Comparison of ENCODE assay signal across 8 cellular contexts in the genomic region with DNA sequence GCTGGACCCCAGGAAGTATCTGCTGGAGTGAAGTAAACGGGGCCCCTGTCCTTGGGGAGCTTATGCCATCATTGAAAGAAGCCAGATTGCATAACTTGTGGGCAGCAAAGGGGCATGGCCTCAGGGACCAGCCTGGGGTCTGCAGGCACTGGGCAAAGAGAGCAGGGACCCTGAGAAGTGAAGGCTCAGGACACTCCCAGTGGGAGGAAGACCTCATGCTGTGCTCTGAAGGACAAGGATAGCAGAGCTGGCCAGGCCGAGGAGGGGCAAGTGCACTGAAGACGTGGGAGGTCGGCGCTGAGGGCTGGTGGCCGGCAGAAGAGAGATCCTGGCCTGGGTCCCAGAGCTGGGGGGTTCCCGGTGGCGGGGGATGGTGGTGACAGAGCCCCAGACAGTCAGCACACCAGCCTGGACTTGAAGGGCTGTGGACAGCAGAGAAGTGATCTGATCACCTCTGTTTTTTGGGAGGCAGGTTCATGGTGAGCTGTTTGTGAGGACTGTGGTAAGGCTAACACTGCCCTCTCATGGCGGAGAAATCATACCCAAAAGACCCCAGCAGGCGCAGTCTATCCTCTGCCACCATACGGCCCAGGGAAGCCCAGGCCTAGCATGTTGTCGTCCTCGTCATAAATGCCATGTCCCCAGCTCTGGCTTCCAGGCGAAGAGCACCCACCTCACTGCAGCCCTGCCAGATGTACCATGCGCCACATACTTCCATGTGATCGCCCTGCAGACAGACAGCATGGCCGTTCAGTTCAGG. TPM values are rescaled to one million over a fixed set of nuclear protein-coding genes. Genes with fewer than 3 reads are reported as not detected.
DNase-seq lines count a peak whose midpoint lies in the region; ATAC-seq and TF ChIP-seq lines count a peak whose summit lies in the region.

No MANE protein-coding gene starts in this region.

- BruUV-seq in Panc1 (replicated peaks; lab: Mats Ljungman, UMichigan): no TSS peak

- no peak overlapping the region; the same call in 2 of the 3 replicates for H3K4me3 Mint-ChIP-seq in GM23338

- H3K4me3 ChIP-seq in GM23338 (no peak overlapping the region), Panc1 (ENCODE audit: low read depth in 2 of 2, low read length in 2 of 2) (no peak overlapping the region), fibroblast of lung (replicated peaks in 1 of 4; ENCODE audit: control extremely low read depth in 1 of 4, insufficient read depth in 1 of 4, low read depth in 3 of 4, low read length in 4 of 4) (no peak overlapping the region), retinal pigment epithelial cell (ENCODE audit: low read length) (no peak overlapping the region)

- in situ Hi-C loops in Panc1 (cut with HindIII; ENCODE audit: low pct_unique_long_range_greater_than_20kb, low sequenced_read_pairs): no loop called here

- intact Hi-C loops in Panc1 (cut with micrococcal nuclease; ENCODE audit: unreplicated experiment): loop anchor here (5.0 kb wide), 1 partner anchor 153 kb away; a partner anchor contains a TSS

- TF ChIP-seq CTCF in GM23338 (conservative IDR thresholded peaks at IDR 0.05; ENCODE audit: low read depth in 2 of 2) (peak; percentile 57 to 90), Panc1 (IDR thresholded peaks at IDR 0.05) (no peak; the same call in 1 of the 2 replicates), fibroblast of lung (conservative IDR thresholded peaks at IDR 0.05 in 1 of 2, IDR thresholded peaks at IDR 0.05 in 1 of 2; ENCODE audit: low read depth in 1 of 2, low read length in 2 of 2) (peak; percentile 45 to 46), retinal pigment epithelial cell (conservative IDR thresholded peaks at IDR 0.05; ENCODE audit: low read depth, low read length) (peak; percentile 50)

- H3K4me2 ChIP-seq in GM23338 (peak overlapping the region; percentile 66; the same call in 1 of the 2 replicates), fibroblast of lung (ENCODE audit: extremely low read depth, insufficient read depth, low read length) (no peak overlapping the region)

- H3K9me3 Mint-ChIP-seq in GM23338: no peaks in the 10 kb centered on the region; the same call in 2 of the 3 replicates
- no peaks in the 10 kb centered on the region for H3K9me3 Mint-ChIP-seq in activated naive CD4-positive, alpha-beta T cell treated with anti-CD3 and anti-CD28 coated beads, Interleukin-2, amount 50 U/mL, for 72 hours

- H3K79me2 ChIP-seq in GM23338 (replicated peaks; ENCODE audit: insufficient read depth) (no peaks in the 10 kb centered on the region), fibroblast of lung (ENCODE audit: control insufficient read depth, insufficient read depth, low read length) (no peaks in the 10 kb centered on the region)

- DNase-seq in AG08395 (ENCODE audit: low spot score) (peak; percentile 44), GM23338 (ENCODE audit: low spot score) (peak; percentile 86), Panc1 (ENCODE audit: low read depth, low spot score) (no peak), fibroblast of lung (ENCODE audit: low read depth in 2 of 2) (peak; percentile 53 to 56), retinal pigment epithelial cell (ENCODE audit: low read depth) (no peak)
- no peak for DNase-seq in activated CD8-positive, alpha-beta memory T cell treated with anti-CD3 and anti-CD28 coated beads for 24 hours
- DNase-seq in central memory CD4-positive, alpha-beta T cell: no peak
- DNase-seq in activated naive CD4-positive, alpha-beta T cell treated with anti-CD3 and anti-CD28 coated beads, Interleukin-2, amount 50 U/mL, for 72 hours (ENCODE audit: low spot score in 2 of 2): no peak

- peak; percentile 81 for ATAC-seq in GM23338
- peak; percentile 86 for ATAC-seq in Panc1
- no peak for ATAC-seq in activated naive CD4-positive, alpha-beta T cell treated with anti-CD3 and anti-CD28 coated beads, Interleukin-2, amount 50 U/mL, for 72 hours

- H2AFZ ChIP-seq in GM23338 (peak overlapping the region; percentile 67), fibroblast of lung (ENCODE audit: low read length) (no peak overlapping the region)

- H3K9me3 ChIP-seq in Panc1 (ENCODE audit: control insufficient read depth, insufficient read depth, low read depth, low read length) (no peaks in the 10 kb centered on the region), fibroblast of lung (ENCODE audit: control insufficient read depth, insufficient read depth, low read depth, low read length) (no peaks in the 10 kb centered on the region)

- H3K4me1 ChIP-seq in GM23338 (ENCODE audit: insufficient read depth) (peaks cover 19% of the 10 kb centered on the region), Panc1 (ENCODE audit: control insufficient read depth, insufficient read depth, low read length) (peaks cover 3% of the 10 kb centered on the region), fibroblast of lung (ENCODE audit: control insufficient read depth, extremely low read depth, insufficient read depth, low read length) (no peaks in the 10 kb centered on the region)

- no peaks in the 10 kb centered on the region for H4K20me1 ChIP-seq in GM23338 (replicated peaks; ENCODE audit: insufficient read depth)
- H4K20me1 ChIP-seq in fibroblast of lung (ENCODE audit: control insufficient read depth, extremely low read depth, insufficient read depth, low read length): no peaks in the 10 kb centered on the region

- H3K9me2 ChIP-seq in GM23338 (ENCODE audit: insufficient read depth): no peaks in the 10 kb centered on the region

- H3K27me3 ChIP-seq in GM23338 (ENCODE audit: insufficient read depth) (no peaks in the 10 kb centered on the region), Panc1 (ENCODE audit: control insufficient read depth, insufficient read depth, low read length) (no peaks in the 10 kb centered on the region), fibroblast of lung (ENCODE audit: control insufficient read depth, insufficient read depth, low read length) (no peaks in the 10 kb centered on the region)

- peaks cover 10% of the 10 kb centered on the region; the same call in 1 of the 2 replicates for H3F3A ChIP-seq in GM23338 (replicated peaks; ENCODE audit: low read depth)

- peaks cover 24% of the 10 kb centered on the region for H3K4me1 Mint-ChIP-seq in GM23338

- H3K27ac ChIP-seq in GM23338 (ENCODE audit: low read depth): peak overlapping the region; percentile 60
- no peak overlapping the region for H3K27ac ChIP-seq in Panc1 (ENCODE audit: low read length)
- H3K27ac ChIP-seq in fibroblast of lung (ENCODE audit: insufficient read depth, low read length): no peak overlapping the region

- H3K36me3 ChIP-seq in GM23338 (ENCODE audit: insufficient read depth) (no peaks in the 10 kb centered on the region), Panc1 (ENCODE audit: control insufficient read depth, insufficient read depth, low read length) (no peaks in the 10 kb centered on the region), fibroblast of lung (ENCODE audit: control insufficient read depth, insufficient read depth, low read length) (no peaks in the 10 kb centered on the region)

- H3K27me3 Mint-ChIP-seq in GM23338 (ENCODE audit: insufficient read depth, low read depth, poor library complexity): peaks cover 11% of the 10 kb centered on the region

- peaks cover 10% of the 10 kb centered on the region; the same call in 1 of the 3 replicates for H3K36me3 Mint-ChIP-seq in GM23338 (ENCODE audit: low read depth)
- H3K36me3 Mint-ChIP-seq in activated naive CD4-positive, alpha-beta T cell treated with anti-CD3 and anti-CD28 coated beads, Interleukin-2, amount 50 U/mL, for 72 hours: no peaks in the 10 kb centered on the region

- no peak overlapping the region for H3K9ac ChIP-seq in fibroblast of lung (ENCODE audit: insufficient read depth, low read length)

- peak overlapping the region; percentile 87 for H3K27ac Mint-ChIP-seq in GM23338
- peak overlapping the region in 1 of 2 donors; percentile 53 for H3K27ac Mint-ChIP-seq in activated naive CD4-positive, alpha-beta T cell treated with anti-CD3 and anti-CD28 coated beads, Interleukin-2, amount 50 U/mL, for 72 hours

- CTCF ChIA-PET in Panc1 (lab: Charles Lee): interaction anchor here (1.0 kb wide), 1 partner anchor 29 kb away, joined by 3 read pairs; a partner anchor contains a TSS

- POLR2A ChIA-PET in Panc1 (lab: Charles Lee): interaction anchor here (1.3 kb wide), 1 partner anchor 29 kb away, joined by 4 read pairs; a partner anchor contains a TSS

RNA-seq across cellular contexts. Expression of a gene that starts 7.1 kb away (rescaled TPM):
- 40.3 and 47.8 TPM in 2 replicates for total RNA-seq in GM23338 (2014; rRNA removed; shearing (Covaris generic))
- polyA plus RNA-seq in GM23338 (2016; fragmentation: Nextera tagmentation; extraction: Ambion mirVana) (28.3 and 30.8 TPM in 2 replicates), fibroblast of lung (57.7 and 59.9 TPM in 2 replicates)
- total RNA-seq in Panc1 (2021; ENCODE audit: unreplicated experiment) (79.9 TPM), fibroblast of lung (50.6 and 60.4 TPM in 2 replicates)
- polyA plus RNA-seq in Panc1 (2012; ENCODE audit: insufficient read length): 103 TPM
- 84.1 and 95.5 TPM in 2 replicates for polyA plus RNA-seq in fibroblast of lung (2012)
- polyA minus RNA-seq in fibroblast of lung (ENCODE audit: low replicate concordance): 390 and 485 TPM in 2 replicates
- total RNA-seq in activated naive CD4-positive, alpha-beta T cell treated with anti-CD3 and anti-CD28 coated beads, Interleukin-2, amount 50 U/mL, for 72 hours: 10 to 100 TPM; 63.1 to 85.3 TPM

RNA-seq across cellular contexts. Expression of a gene that starts 29.1 kb away (rescaled TPM):
- total RNA-seq in GM23338 (2014; rRNA removed; shearing (Covaris generic)): 0.12 and 1.8 TPM in 2 replicates
- 0.54 and 1.7 TPM in 2 replicates for polyA plus RNA-seq in GM23338 (2016; fragmentation: Nextera tagmentation; extraction: Ambion mirVana)
- 0.69 TPM for total RNA-seq in Panc1 (2021; ENCODE audit: unreplicated experiment)
- polyA plus RNA-seq in Panc1 (2012; ENCODE audit: insufficient read length): 0.94 TPM
- 0.99 and 1.3 TPM in 2 replicates for total RNA-seq in fibroblast of lung
- polyA plus RNA-seq in fibroblast of lung: 0.36 and 0.50 TPM in 2 replicates
- polyA plus RNA-seq in fibroblast of lung (2012): 0.50 and 0.80 TPM in 2 replicates
- polyA minus RNA-seq in fibroblast of lung (ENCODE audit: low replicate concordance): not detected in 2 replicates
- total RNA-seq in activated naive CD4-positive, alpha-beta T cell treated with anti-CD3 and anti-CD28 coated beads, Interleukin-2, amount 50 U/mL, for 72 hours: 1 to 10 TPM; 1.2 to 2.0 TPM

RNA-seq across cellular contexts. Expression of a gene that starts 40.8 kb away (rescaled TPM):
- 412 and 439 TPM in 2 replicates for total RNA-seq in GM23338 (2014; rRNA removed; shearing (Covaris generic))
- polyA plus RNA-seq in GM23338 (2016; fragmentation: Nextera tagmentation; extraction: Ambion mirVana): 119 and 121 TPM in 2 replicates
- 225 TPM for total RNA-seq in Panc1 (2021; ENCODE audit: unreplicated experiment)
- 176 TPM for polyA plus RNA-seq in Panc1 (2012; ENCODE audit: insufficient read length)
- total RNA-seq in fibroblast of lung: 108 and 312 TPM in 2 replicates
- 225 and 241 TPM in 2 replicates for polyA plus RNA-seq in fibroblast of lung
- polyA plus RNA-seq in fibroblast of lung (2012): 183 and 200 TPM in 2 replicates
- polyA minus RNA-seq in fibroblast of lung (ENCODE audit: low replicate concordance): 503 and 557 TPM in 2 replicates
- 100 to 1,000 TPM; 140 to 187 TPM for total RNA-seq in activated naive CD4-positive, alpha-beta T cell treated with anti-CD3 and anti-CD28 coated beads, Interleukin-2, amount 50 U/mL, for 72 hours

RNA-seq across cellular contexts. Expression of a gene that starts 57.7 kb away (rescaled TPM):
- 119 and 139 TPM in 2 replicates for total RNA-seq in GM23338 (2014; rRNA removed; shearing (Covaris generic))
- polyA plus RNA-seq in GM23338 (2016; fragmentation: Nextera tagmentation; extraction: Ambion mirVana) (136 and 141 TPM in 2 replicates), fibroblast of lung (53.5 and 56.4 TPM in 2 replicates)
- total RNA-seq in Panc1 (2021; ENCODE audit: unreplicated experiment) (72.0 TPM), fibroblast of lung (59.6 and 78.8 TPM in 2 replicates)
- polyA plus RNA-seq in Panc1 (2012; ENCODE audit: insufficient read length): 76.8 TPM
- polyA plus RNA-seq in fibroblast of lung (2012): 63.2 and 85.6 TPM in 2 replicates
- polyA minus RNA-seq in fibroblast of lung (ENCODE audit: low replicate concordance): 31.4 and 45.9 TPM in 2 replicates
- 100 to 1,000 TPM; 109 to 122 TPM for total RNA-seq in activated naive CD4-positive, alpha-beta T cell treated with anti-CD3 and anti-CD28 coated beads, Interleukin-2, amount 50 U/mL, for 72 hours

Comparison
In these comparisons a context has a peak if more than half of its experiments do, and no peak if none do; other contexts are left out.
1. DNase-seq: peak in AG08395 (single experiment), GM23338 (single experiment) and fibroblast of lung (2 of 2); none in Panc1 (single experiment), retinal pigment epithelial cell (single experiment), activated CD8-positive, alpha-beta memory T cell treated with anti-CD3 and anti-CD28 coated beads for 24 hours (single experiment), central memory CD4-positive, alpha-beta T cell (single experiment) and activated naive CD4-positive, alpha-beta T cell treated with anti-CD3 and anti-CD28 coated beads, Interleukin-2, amount 50 U/mL, for 72 hours (0 of 2).
2. ATAC-seq: peak in GM23338 (single experiment) and Panc1 (single experiment); none in activated naive CD4-positive, alpha-beta T cell treated with anti-CD3 and anti-CD28 coated beads, Interleukin-2, amount 50 U/mL, for 72 hours (0 of 2).